In the genomic region with DNA sequence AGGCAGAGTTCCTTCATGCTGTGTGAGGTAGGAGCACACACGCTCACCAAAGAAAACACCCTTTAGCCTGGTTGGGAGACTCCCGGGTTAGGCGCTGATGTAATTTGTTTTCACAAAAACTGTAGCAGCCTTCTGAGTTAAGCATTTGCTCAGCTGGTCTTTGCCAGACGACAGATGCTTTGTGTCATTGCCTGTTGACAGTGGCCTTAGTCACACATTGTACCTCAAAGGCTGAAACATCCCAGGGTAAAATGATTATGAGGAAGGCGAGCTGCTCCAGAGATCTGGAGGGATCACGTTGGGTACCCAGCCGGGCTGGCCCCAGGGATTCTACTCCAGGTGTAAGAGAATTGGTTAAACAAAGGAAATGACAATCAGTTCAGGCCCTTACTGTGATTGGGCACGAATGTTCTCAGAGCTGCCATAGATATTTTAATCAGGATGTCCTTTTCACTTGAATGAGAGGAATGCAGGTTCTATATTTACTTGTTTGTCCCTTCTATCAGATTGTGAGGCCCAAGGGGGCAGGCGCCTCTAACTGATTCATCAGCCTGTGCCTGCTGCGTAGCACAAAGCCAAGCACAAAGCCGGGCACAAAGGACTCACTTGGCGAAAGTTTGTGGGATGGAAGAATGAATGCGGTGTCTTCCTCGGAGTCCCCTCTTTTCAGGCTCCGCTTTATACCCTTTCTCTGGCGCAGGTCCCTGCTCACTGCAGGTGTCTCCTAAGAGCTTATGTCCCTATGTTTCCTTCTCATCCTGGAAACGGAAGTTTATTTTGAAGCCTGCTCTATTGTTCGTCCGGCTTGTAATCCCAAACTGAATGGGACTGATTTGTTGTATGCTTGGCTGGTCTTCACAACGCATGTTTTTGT, we compare ENCODE assay signal across 1 cellular context.
TF ChIP-seq lines count a peak whose summit lies in the region.

No MANE protein-coding gene starts in this region.

TF ChIP-seq in HepG2, 621 proteins besides CTCF, POLR2A, EP300 and RAD21 (continued from another document and continues in another):
- TF ChIP-seq, protein P1, sequence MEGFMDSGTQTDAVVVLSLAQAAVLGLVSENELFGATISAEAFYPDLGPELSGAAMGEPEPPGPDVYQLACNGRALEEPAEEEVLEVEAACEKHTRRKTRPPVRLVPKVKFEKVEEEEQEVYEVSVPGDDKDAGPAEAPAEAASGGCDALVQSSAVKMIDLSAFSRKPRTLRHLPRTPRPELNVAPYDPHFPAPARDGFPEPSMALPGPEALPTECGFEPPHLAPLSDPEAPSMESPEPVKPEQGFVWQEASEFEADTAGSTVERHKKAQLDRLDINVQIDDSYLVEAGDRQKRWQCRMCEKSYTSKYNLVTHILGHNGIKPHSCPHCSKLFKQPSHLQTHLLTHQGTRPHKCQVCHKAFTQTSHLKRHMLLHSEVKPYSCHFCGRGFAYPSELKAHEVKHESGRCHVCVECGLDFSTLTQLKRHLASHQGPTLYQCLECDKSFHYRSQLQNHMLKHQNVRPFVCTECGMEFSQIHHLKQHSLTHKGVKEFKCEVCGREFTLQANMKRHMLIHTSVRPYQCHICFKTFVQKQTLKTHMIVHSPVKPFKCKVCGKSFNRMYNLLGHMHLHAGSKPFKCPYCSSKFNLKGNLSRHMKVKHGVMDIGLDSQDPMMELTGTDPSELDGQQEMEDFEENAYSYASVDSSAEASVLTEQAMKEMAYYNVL (CRISPR knock-in tag; IDR thresholded peaks at IDR 0.05; ENCODE audit: borderline replicate concordance), result 0 out of 2 replicates have a peak, but pooled peaks have one; percentile 23
- TF ChIP-seq ZNF441 (CRISPR knock-in tag; IDR thresholded peaks at IDR 0.05; ENCODE audit: borderline replicate concordance) (0 out of 2 replicates have a peak, but pooled peaks have one; percentile 50), JUN (CRISPR knock-in tag; IDR thresholded peaks at IDR 0.05) (peak; percentile 61; the same call in 1 of the 2 replicates), ZBTB33 (CRISPR knock-in tag; IDR thresholded peaks at IDR 0.05) (no peak), NCOA2 (CRISPR knock-in tag; IDR thresholded peaks at IDR 0.05) (no peak; the same call in 1 of the 2 replicates), SMC3 (IDR thresholded peaks at IDR 0.05; ENCODE audit: low read length) (no peak), FOXK1 (CRISPR knock-in tag; IDR thresholded peaks at IDR 0.05; ENCODE audit: borderline replicate concordance, low read depth) (peak; percentile 81; the same call in 1 of the 2 replicates), ZNF749 (CRISPR knock-in tag; IDR thresholded peaks at IDR 0.05; ENCODE audit: borderline replicate concordance) (no peak), HMGXB3 (CRISPR knock-in tag; IDR thresholded peaks at IDR 0.05; ENCODE audit: borderline replicate concordance) (no peak), MEIS2 (CRISPR knock-in tag; IDR thresholded peaks at IDR 0.05) (peak; percentile 58; the same call in 1 of the 2 replicates), MNT (IDR thresholded peaks at IDR 0.05) (peak; percentile 47; the same call in 1 of the 2 replicates), ZNF792 (CRISPR knock-in tag; IDR thresholded peaks at IDR 0.05) (no peak), ZNF605 (CRISPR knock-in tag; IDR thresholded peaks at IDR 0.05) (peak; percentile 59; the same call in 1 of the 2 replicates), ATF7 (IDR thresholded peaks at IDR 0.05) (no peak), ATF7 (CRISPR knock-in tag; IDR thresholded peaks at IDR 0.05) (peak; percentile 76), SNAPC5 (CRISPR knock-in tag; IDR thresholded peaks at IDR 0.05; ENCODE audit: borderline replicate concordance) (no peak), DMTF1 (CRISPR knock-in tag; IDR thresholded peaks at IDR 0.05) (no peak), ZMYM4 (CRISPR knock-in tag; IDR thresholded peaks at IDR 0.05) (peak; percentile 21; the same call in 1 of the 2 replicates), NONO (IDR thresholded peaks at IDR 0.05) (no peak), NONO (CRISPR knock-in tag; conservative IDR thresholded peaks at IDR 0.05) (no peak), ONECUT2 (CRISPR knock-in tag; IDR thresholded peaks at IDR 0.05) (no peak), NFKBIZ (CRISPR knock-in tag; IDR thresholded peaks at IDR 0.05) (no peak), ZSCAN9 (CRISPR knock-in tag; IDR thresholded peaks at IDR 0.05; ENCODE audit: borderline replicate concordance) (0 out of 2 replicates have a peak, but pooled peaks have one; percentile 13), ZNF546 (CRISPR knock-in tag; conservative IDR thresholded peaks at IDR 0.05) (no peak), ATM (IDR thresholded peaks at IDR 0.05; ENCODE audit: borderline replicate concordance) (no peak), ZNF382 (CRISPR knock-in tag; IDR thresholded peaks at IDR 0.05; ENCODE audit: borderline replicate concordance) (no peak), SAP130 (CRISPR knock-in tag; IDR thresholded peaks at IDR 0.05; ENCODE audit: low read depth) (peak; percentile 91), ZNF350 (CRISPR knock-in tag; IDR thresholded peaks at IDR 0.05; ENCODE audit: borderline replicate concordance, low read depth) (peak; percentile 42; the same call in 1 of the 2 replicates), ZNF670 (CRISPR knock-in tag; IDR thresholded peaks at IDR 0.05; ENCODE audit: borderline replicate concordance) (0 out of 2 replicates have a peak, but pooled peaks have one; percentile 58), ASH2L (IDR thresholded peaks at IDR 0.05; ENCODE audit: insufficient read length, low read depth, low read length) (peak; percentile 36)
- TF ChIP-seq, protein P2, sequence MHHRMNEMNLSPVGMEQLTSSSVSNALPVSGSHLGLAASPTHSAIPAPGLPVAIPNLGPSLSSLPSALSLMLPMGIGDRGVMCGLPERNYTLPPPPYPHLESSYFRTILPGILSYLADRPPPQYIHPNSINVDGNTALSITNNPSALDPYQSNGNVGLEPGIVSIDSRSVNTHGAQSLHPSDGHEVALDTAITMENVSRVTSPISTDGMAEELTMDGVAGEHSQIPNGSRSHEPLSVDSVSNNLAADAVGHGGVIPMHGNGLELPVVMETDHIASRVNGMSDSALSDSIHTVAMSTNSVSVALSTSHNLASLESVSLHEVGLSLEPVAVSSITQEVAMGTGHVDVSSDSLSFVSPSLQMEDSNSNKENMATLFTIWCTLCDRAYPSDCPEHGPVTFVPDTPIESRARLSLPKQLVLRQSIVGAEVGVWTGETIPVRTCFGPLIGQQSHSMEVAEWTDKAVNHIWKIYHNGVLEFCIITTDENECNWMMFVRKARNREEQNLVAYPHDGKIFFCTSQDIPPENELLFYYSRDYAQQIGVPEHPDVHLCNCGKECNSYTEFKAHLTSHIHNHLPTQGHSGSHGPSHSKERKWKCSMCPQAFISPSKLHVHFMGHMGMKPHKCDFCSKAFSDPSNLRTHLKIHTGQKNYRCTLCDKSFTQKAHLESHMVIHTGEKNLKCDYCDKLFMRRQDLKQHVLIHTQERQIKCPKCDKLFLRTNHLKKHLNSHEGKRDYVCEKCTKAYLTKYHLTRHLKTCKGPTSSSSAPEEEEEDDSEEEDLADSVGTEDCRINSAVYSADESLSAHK (CRISPR knock-in tag; IDR thresholded peaks at IDR 0.05; ENCODE audit: borderline replicate concordance), result no peak
- TF ChIP-seq, protein P3, sequence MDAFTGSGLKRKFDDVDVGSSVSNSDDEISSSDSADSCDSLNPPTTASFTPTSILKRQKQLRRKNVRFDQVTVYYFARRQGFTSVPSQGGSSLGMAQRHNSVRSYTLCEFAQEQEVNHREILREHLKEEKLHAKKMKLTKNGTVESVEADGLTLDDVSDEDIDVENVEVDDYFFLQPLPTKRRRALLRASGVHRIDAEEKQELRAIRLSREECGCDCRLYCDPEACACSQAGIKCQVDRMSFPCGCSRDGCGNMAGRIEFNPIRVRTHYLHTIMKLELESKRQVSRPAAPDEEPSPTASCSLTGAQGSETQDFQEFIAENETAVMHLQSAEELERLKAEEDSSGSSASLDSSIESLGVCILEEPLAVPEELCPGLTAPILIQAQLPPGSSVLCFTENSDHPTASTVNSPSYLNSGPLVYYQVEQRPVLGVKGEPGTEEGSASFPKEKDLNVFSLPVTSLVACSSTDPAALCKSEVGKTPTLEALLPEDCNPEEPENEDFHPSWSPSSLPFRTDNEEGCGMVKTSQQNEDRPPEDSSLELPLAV (CRISPR knock-in tag; conservative IDR thresholded peaks at IDR 0.05; ENCODE audit: low read depth), result no peak
- TF ChIP-seq, protein P4, sequence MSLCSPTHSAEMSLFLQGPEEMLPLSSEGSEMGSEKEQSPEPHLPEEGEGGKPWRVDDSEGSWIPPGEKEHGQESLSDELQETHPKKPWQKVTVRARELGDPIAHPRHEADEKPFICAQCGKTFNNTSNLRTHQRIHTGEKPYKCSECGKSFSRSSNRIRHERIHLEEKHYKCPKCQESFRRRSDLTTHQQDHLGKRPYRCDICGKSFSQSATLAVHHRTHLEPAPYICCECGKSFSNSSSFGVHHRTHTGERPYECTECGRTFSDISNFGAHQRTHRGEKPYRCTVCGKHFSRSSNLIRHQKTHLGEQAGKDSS (CRISPR knock-in tag; IDR thresholded peaks at IDR 0.05; ENCODE audit: borderline replicate concordance, low read depth), result peak; percentile 56; the same call in 1 of the 2 replicates
- TF ChIP-seq, protein P5, sequence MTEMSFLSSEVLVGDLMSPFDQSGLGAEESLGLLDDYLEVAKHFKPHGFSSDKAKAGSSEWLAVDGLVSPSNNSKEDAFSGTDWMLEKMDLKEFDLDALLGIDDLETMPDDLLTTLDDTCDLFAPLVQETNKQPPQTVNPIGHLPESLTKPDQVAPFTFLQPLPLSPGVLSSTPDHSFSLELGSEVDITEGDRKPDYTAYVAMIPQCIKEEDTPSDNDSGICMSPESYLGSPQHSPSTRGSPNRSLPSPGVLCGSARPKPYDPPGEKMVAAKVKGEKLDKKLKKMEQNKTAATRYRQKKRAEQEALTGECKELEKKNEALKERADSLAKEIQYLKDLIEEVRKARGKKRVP (CRISPR knock-in tag; IDR thresholded peaks at IDR 0.05), result peak in 1 of 2 experiments; percentile 85; a peak in 2 of 4 replicates
